Comparison of ENCODE assay signal across 4 cellular contexts in genomic region chrX:135263376-135263775, GRCh38. TPM values are rescaled to one million over a fixed set of nuclear protein-coding genes. Genes with fewer than 3 reads are reported as not detected.
"Had no signal": no experiment of that assay in that cellular context is flagged by ENCODE, and none has a peak within 500 bp of the region (broad histone marks: within the 10 kb centered on the region; RNA-seq: fewer than 3 reads in every experiment).

No MANE protein-coding gene starts in this region.

RNA-seq across cellular contexts. Expression of gene ETDA, which starts 11.5 kb away (rescaled TPM):
- total RNA-seq: LHCN-M2, M059J, MCF 10A, NCI-H460 had no signal

RNA-seq across cellular contexts. Expression of gene ETDC, which starts 45.9 kb away (rescaled TPM):
- total RNA-seq: LHCN-M2, M059J, MCF 10A, NCI-H460 had no signal
